Comparison of ENCODE assay signal across 19 cellular contexts in the genomic region with DNA sequence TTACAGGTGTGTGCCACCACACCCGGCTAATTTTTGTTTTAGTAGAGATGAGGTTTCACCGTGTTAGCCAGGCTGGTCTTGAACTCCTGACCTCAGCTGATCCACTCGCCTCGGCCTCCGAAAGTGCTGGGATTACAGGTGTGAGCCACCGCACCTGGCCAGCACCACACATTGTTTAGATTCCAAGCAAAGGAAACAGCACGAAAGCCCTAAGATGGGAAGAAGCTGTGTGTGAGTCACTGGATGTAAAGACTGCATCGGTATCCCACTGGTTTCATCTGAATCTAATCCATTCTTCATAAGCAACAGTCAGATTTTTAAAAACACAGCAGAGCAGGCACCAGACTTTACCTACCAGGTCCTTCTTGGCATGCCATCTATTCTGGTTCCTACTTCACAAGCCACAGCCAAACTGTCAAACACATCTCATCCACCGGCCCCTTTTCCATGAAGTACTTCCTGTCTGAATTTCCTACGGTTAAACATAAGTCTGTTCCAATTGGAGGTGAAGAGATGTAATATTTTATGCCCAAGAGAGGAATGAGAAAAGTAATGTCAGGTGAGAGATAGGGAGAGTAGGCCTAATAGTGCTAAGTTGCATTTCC. TPM values are rescaled to one million over a fixed set of nuclear protein-coding genes. Genes with fewer than 3 reads are reported as not detected.
DNase-seq lines count a peak whose midpoint lies in the region; ATAC-seq and TF ChIP-seq lines count a peak whose summit lies in the region.
"Had no signal": no experiment of that assay in that cellular context is flagged by ENCODE, and none has a peak within 500 bp of the region (broad histone marks: within the 10 kb centered on the region; RNA-seq: fewer than 3 reads in every experiment).

No MANE protein-coding gene starts in this region.

- no peak overlapping the region for H2AFZ ChIP-seq in trophoblast cell (ENCODE audit: insufficient read depth, low read length, poor library complexity)

- H3K9me3 ChIP-seq in T-helper 17 cell (ENCODE audit: control insufficient read depth, low read length, poor library complexity, severe bottlenecking), result no peaks in the 10 kb centered on the region
- no peaks in the 10 kb centered on the region for H3K9me3 ChIP-seq in left ventricle myocardium inferior (replicated peaks)
- H3K9me3 ChIP-seq in trophoblast cell (ENCODE audit: insufficient read depth, low read depth, low read length), result no peaks in the 10 kb centered on the region
- H3K9me3 ChIP-seq: body of pancreas had no signal

- peak overlapping the region; percentile 39 for H3K27ac ChIP-seq in left ventricle myocardium inferior (replicated peaks)
- no peak overlapping the region for H3K27ac ChIP-seq in trophoblast cell (ENCODE audit: low read depth, low read length)
- H3K27ac ChIP-seq: body of pancreas had no signal

- H3K14ac ChIP-seq in trophoblast cell (ENCODE audit: low read length), result no peak overlapping the region

- no CpG with 5 or more reads among the region's 10 CpGs for WGBS in trophoblast cell (ENCODE audit: extremely low coverage, insufficient coverage, insufficient read length)

- intact Hi-C loops in left ventricle myocardium inferior (cut with micrococcal nuclease), result no loop called here

- no peaks in the 10 kb centered on the region for H3K36me3 ChIP-seq in left ventricle myocardium inferior
- H3K36me3 ChIP-seq in trophoblast cell (ENCODE audit: control insufficient read depth in 1 of 2, insufficient read depth in 2 of 2, low read length in 2 of 2), result peaks cover 0 to 6% of the 10 kb centered on the region in 2 experiments

- no peak overlapping the region for H3K18ac ChIP-seq in trophoblast cell (ENCODE audit: low read length)

- H2BK5ac ChIP-seq in trophoblast cell (ENCODE audit: low read depth, low read length, poor library complexity), result no peak overlapping the region

- H3K9ac ChIP-seq in trophoblast cell (ENCODE audit: low read length), result no peak overlapping the region

- H3K4me1 Mint-ChIP-seq in T-helper 17 cell, result peaks cover 27% of the 10 kb centered on the region

- no peak overlapping the region for H3K4me3 Mint-ChIP-seq in T-helper 17 cell
- H3K4me3 Mint-ChIP-seq: activated naive CD8-positive, alpha-beta T cell; activated T-helper 1 cell treated with anti-CD3 and anti-CD28 coated beads, Interleukin-12 subunit alpha, Interleukin-12 subunit beta, Interleukin-2, Interleukin-4 antibody, amounts not matched to agents 30 ng/mL and 10 ng/mL and 1 ng/mL, durations not matched to agents 14 hours and 24 hours and 36 hours; T-helper 2 cell treated with Interferon-gamma antibody and Interleukin-4, amounts not matched to agents 5 μg/mL and 100 μg/mL, for 36 hours had no signal

- H3K27me3 Mint-ChIP-seq in T-helper 17 cell, result no peaks in the 10 kb centered on the region
- H3K27me3 Mint-ChIP-seq: activated naive CD8-positive, alpha-beta T cell had no signal

- no peak overlapping the region for H2BK120ac ChIP-seq in trophoblast cell (ENCODE audit: insufficient read depth, low read length, poor library complexity)

- H3K4me2 ChIP-seq in trophoblast cell (ENCODE audit: low read length), result no peak overlapping the region

- ATAC-seq in T-helper 17 cell, result no peak
- ATAC-seq in HG02870 (IDR thresholded peaks at IDR 0.05; ENCODE audit: unreplicated experiment), result no peak
- ATAC-seq: activated CD4-positive, CD25-positive, alpha-beta regulatory T cell treated with anti-CD3 and anti-CD28 coated beads, Interleukin-2, amount 50 U/mL, for 24 hours; body of pancreas; PC-3 had no signal

- DNase-seq in NCI-H510A treated with DMSO at 0.1 percent for 48 hours (lab: John Stamatoyannopoulos, UW) (peak; percentile 7), NCI-H510A (lab: John Stamatoyannopoulos, UW) (no peak), T-helper 17 cell (no peak), left ventricle myocardium inferior (no peak), trophoblast cell (peak; percentile 48 to 71), NCI-H748 treated with DMSO at 0.1 percent for 48 hours (lab: John Stamatoyannopoulos, UW) (no peak)
- no peak for DNase-seq in stimulated activated CD4-positive, alpha-beta T cell treated with anti-CD3 and anti-CD28 coated beads, Interleukin-2, amount 100 ng/mL, for 24 hours
- DNase-seq: 8988T, body of pancreas, COR-L47, NCI-H1105, NCI-H2171, NCI-H774, PC-3 had no signal

- H2BK12ac ChIP-seq in trophoblast cell (ENCODE audit: low read length), result no peak overlapping the region

- no peak overlapping the region for H4K8ac ChIP-seq in trophoblast cell (ENCODE audit: low read depth, low read length)

- H4K12ac ChIP-seq in trophoblast cell (ENCODE audit: low read depth, low read length), result no peak overlapping the region

- no peak for TF ChIP-seq CTCF in left ventricle myocardium inferior (IDR thresholded peaks at IDR 0.05; ENCODE audit: borderline replicate concordance)

- H4K91ac ChIP-seq in trophoblast cell (ENCODE audit: low read depth, low read length), result no peak overlapping the region

- H3K27me3 ChIP-seq in left ventricle myocardium inferior (ENCODE audit: low read depth) (no peaks in the 10 kb centered on the region), trophoblast cell (ENCODE audit: insufficient read depth, low read length) (no peaks in the 10 kb centered on the region)
- H3K27me3 ChIP-seq: body of pancreas had no signal

- peaks cover 4% of the 10 kb centered on the region for H3K79me2 ChIP-seq in trophoblast cell (ENCODE audit: control insufficient read depth, insufficient read depth, low read length, poor library complexity)

- no peak overlapping the region for H2AK5ac ChIP-seq in trophoblast cell (ENCODE audit: low read length)

- H3K4me1 ChIP-seq in left ventricle myocardium inferior (peaks cover 49% of the 10 kb centered on the region), trophoblast cell (ENCODE audit: control insufficient read depth in 1 of 2, insufficient read depth in 2 of 2, low read length in 2 of 2) (peaks cover 0 to 4% of the 10 kb centered on the region in 2 experiments)
- H3K4me1 ChIP-seq: body of pancreas had no signal

- peaks cover 2% of the 10 kb centered on the region for H3K36me3 Mint-ChIP-seq in T-helper 17 cell (ENCODE audit: low read depth)

- peak overlapping the region; percentile 27 for H3K27ac Mint-ChIP-seq in T-helper 17 cell
- H3K27ac Mint-ChIP-seq: activated naive CD8-positive, alpha-beta T cell; activated T-helper 1 cell treated with anti-CD3 and anti-CD28 coated beads, Interleukin-12 subunit alpha, Interleukin-12 subunit beta, Interleukin-2, Interleukin-4 antibody, amounts not matched to agents 30 ng/mL and 10 ng/mL and 1 ng/mL, durations not matched to agents 14 hours and 24 hours and 36 hours; T-helper 2 cell treated with Interferon-gamma antibody and Interleukin-4, amounts not matched to agents 5 μg/mL and 100 μg/mL, for 36 hours had no signal

- no peak overlapping the region for H3K23ac ChIP-seq in trophoblast cell (ENCODE audit: low read length)

- H3K79me1 ChIP-seq in trophoblast cell (ENCODE audit: low read length), result no peaks in the 10 kb centered on the region

- peak overlapping the region; percentile 34 for H3K4ac ChIP-seq in trophoblast cell (ENCODE audit: low read depth, low read length)

- no peak overlapping the region for H3K4me3 ChIP-seq in left ventricle myocardium inferior
- no peak overlapping the region for H3K4me3 ChIP-seq in trophoblast cell (ENCODE audit: low read depth, low read length)
- H3K4me3 ChIP-seq: body of pancreas had no signal

RNA-seq across cellular contexts. Expression of a gene that starts 17.4 kb away (rescaled TPM):
- 1 to 10 TPM; 3.5 to 3.9 TPM for total RNA-seq in T-helper 17 cell
- 7.6 TPM for total RNA-seq in left ventricle myocardium inferior
- 30.4 and 31.5 TPM in 2 replicates for polyA plus RNA-seq in trophoblast cell (2013)

Comparison
In these comparisons a context has a peak if more than half of its experiments do, and no peak if none do; other contexts are left out.
1. DNase-seq: peak in NCI-H510A treated with DMSO at 0.1 percent for 48 hours (single experiment) and trophoblast cell (2 of 2); none in NCI-H510A (single experiment), T-helper 17 cell (0 of 3), left ventricle myocardium inferior (single experiment), NCI-H748 treated with DMSO at 0.1 percent for 48 hours (single experiment) and stimulated activated CD4-positive, alpha-beta T cell treated with anti-CD3 and anti-CD28 coated beads, Interleukin-2, amount 100 ng/mL, for 24 hours (0 of 2).